ENCODE assay signal across 18 cellular contexts in the genomic region with DNA sequence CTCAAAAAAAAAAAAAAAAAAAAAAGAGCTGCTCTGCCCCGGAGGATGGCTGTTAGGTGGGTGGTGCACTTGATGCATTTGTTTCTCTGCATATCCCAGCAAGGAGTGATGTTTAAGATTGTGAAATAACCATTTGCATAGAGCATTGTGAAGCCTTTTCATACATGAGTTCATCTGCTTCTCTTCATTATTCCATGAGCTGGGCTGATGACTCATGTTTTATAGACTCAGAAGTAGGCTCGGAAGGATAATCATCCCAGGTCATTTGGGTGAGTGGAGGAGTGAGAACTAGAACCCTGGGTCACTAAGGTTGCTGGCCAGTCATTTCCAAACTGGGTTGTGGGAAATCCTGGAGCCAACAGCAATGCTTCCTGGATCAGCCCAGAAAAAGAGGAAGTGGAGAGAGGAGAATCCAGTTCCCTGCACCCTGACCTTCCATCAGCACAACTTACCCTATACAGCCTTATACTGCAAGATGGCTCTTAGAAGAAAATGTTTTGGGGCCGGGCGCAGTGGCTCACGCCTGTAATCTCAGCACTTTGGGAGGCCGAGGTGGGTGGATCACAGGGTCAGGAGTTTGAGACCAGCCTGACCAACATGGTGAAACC. TPM values are rescaled to one million over a fixed set of nuclear protein-coding genes. Genes with fewer than 3 reads are reported as not detected.
A peak's percentile ranks its signal among the peaks of the same experiment; 100 is the strongest.
DNase-seq lines count a peak whose midpoint lies in the region; ATAC-seq and TF ChIP-seq lines count a peak whose summit lies in the region.
"Had no signal": no experiment of that assay in that cellular context is flagged by ENCODE, and none has a peak within 500 bp of the region (broad histone marks: within the 10 kb centered on the region; RNA-seq: fewer than 3 reads in every experiment).

No MANE protein-coding gene starts in this region.

- no peak for ATAC-seq in HCT116
- no peak for ATAC-seq in HG02798 (IDR thresholded peaks at IDR 0.05; ENCODE audit: poor library complexity, unreplicated experiment)
- ATAC-seq in GM19023 (IDR thresholded peaks at IDR 0.05; ENCODE audit: unreplicated experiment), result no peak
- ATAC-seq: stimulated activated naive CD8-positive, alpha-beta T cell treated with anti-CD3 and anti-CD28 coated beads, Interleukin-15, Interleukin-2, amounts not matched to agents 100 U/mL and 50 U/mL, for 24 hours had no signal

- TF ChIP-seq CTCF in HCT116 (IDR thresholded peaks at IDR 0.05 in 2 of 3, conservative IDR thresholded peaks at IDR 0.05 in 1 of 3; ENCODE audit: borderline replicate concordance in 1 of 3, insufficient read depth in 1 of 3, low read depth in 2 of 3, low read length in 2 of 3) (no peak), hepatocyte (IDR thresholded peaks at IDR 0.05; ENCODE audit: poor library complexity) (no peak)

- WGBS in hepatocyte (ENCODE audit: low lambda C conversion rate, missing lambda C conversion rate), result 69% methylated on average over 6 of the region's 6 CpGs

- no peaks in the 10 kb centered on the region for H3K9me2 ChIP-seq in HCT116 (ENCODE audit: insufficient read depth)
- H3K9me2 ChIP-seq in hepatocyte (replicated peaks; ENCODE audit: insufficient read depth), result no peaks in the 10 kb centered on the region

- H4K20me1 ChIP-seq in HCT116 (ENCODE audit: insufficient read depth) (no peaks in the 10 kb centered on the region), hepatocyte (ENCODE audit: insufficient read depth, poor library complexity, severe bottlenecking) (no peaks in the 10 kb centered on the region)

- H3K27ac ChIP-seq in HCT116 (ENCODE audit: low read depth, low read length) (no peak overlapping the region), hepatocyte (no peak overlapping the region)
- H3K27ac ChIP-seq: pancreas, PC-9 had no signal

- BruUV-seq in HCT116 (replicated peaks; lab: Mats Ljungman, UMichigan), result no TSS peak

- H3K79me2 ChIP-seq in HCT116 (ENCODE audit: insufficient read depth, low read length) (no peaks in the 10 kb centered on the region), hepatocyte (no peaks in the 10 kb centered on the region)

- H3K9me3 ChIP-seq in HCT116 (ENCODE audit: control insufficient read depth in 1 of 2, insufficient read depth in 1 of 2, low read depth in 1 of 2, low read length in 2 of 2) (no peaks in the 10 kb centered on the region), adipocyte (ENCODE audit: control insufficient read depth, low read length) (no peaks in the 10 kb centered on the region), hepatocyte (ENCODE audit: low read depth) (no peaks in the 10 kb centered on the region)
- H3K9me3 ChIP-seq: pancreas had no signal

- H3K36me3 ChIP-seq in HCT116 (ENCODE audit: control insufficient read depth in 1 of 2, insufficient read depth in 2 of 2, low read length in 2 of 2) (no peaks in the 10 kb centered on the region), adipocyte (ENCODE audit: control insufficient read depth, insufficient read depth, low read length, severe bottlenecking) (no peaks in the 10 kb centered on the region), hepatocyte (replicated peaks; ENCODE audit: insufficient read depth, low read depth) (no peaks in the 10 kb centered on the region)
- H3K36me3 ChIP-seq: pancreas had no signal

- DNase-seq in AG08396 (ENCODE audit: low spot score) (peak; percentile 44), HCT116 (ENCODE audit: low read depth, low spot score) (no peak), adipocyte (ENCODE audit: low read depth) (peak; percentile 35), hepatocyte (ENCODE audit: low spot score) (peak; percentile 53), retina (no peak), NCI-H146 treated with DMSO at 0.1 percent for 48 hours (lab: John Stamatoyannopoulos, UW; ENCODE audit: unreplicated experiment) (no peak)
- DNase-seq: activated naive CD4-positive, alpha-beta T cell treated with anti-CD3 and anti-CD28 coated beads for 36 hours; CD8-positive, alpha-beta memory T cell; cortex of kidney; mesendoderm; NCI-H2171; pancreas; stimulated activated CD4-positive, alpha-beta T cell treated with anti-CD3 and anti-CD28 coated beads, Interleukin-4, amount 100 ng/mL, for 1 hour; stimulated activated naive CD8-positive, alpha-beta T cell treated with anti-CD3 and anti-CD28 coated beads, Interleukin-15, Interleukin-2, amounts not matched to agents 100 U/mL and 50 U/mL, for 24 hours; T1000 had no signal

- RAD21 ChIA-PET in HCT116 (lab: Charles Lee; ENCODE audit: low non-redundant PET in 1 of 2, low total read pairs in 2 of 2, uncharacterized antibody in 2 of 2, unreplicated experiment in 2 of 2), result no interaction called here

- H3K4me2 ChIP-seq in HCT116 (ENCODE audit: low read length), result no peak overlapping the region
- H3K4me2 ChIP-seq in hepatocyte, result no peak overlapping the region

- H3K4me1 ChIP-seq in HCT116 (ENCODE audit: control insufficient read depth in 1 of 2, insufficient read depth in 2 of 2, low read length in 2 of 2), result peaks cover 0 to 5% of the 10 kb centered on the region in 2 experiments; a peak in 2 of 4 replicates
- H3K4me1 ChIP-seq in adipocyte (ENCODE audit: control insufficient read depth, insufficient read depth, low read length), result no peaks in the 10 kb centered on the region
- peaks cover 9% of the 10 kb centered on the region for H3K4me1 ChIP-seq in hepatocyte (ENCODE audit: insufficient read depth)
- H3K4me1 ChIP-seq: pancreas had no signal

- H3K9ac ChIP-seq in HCT116 (ENCODE audit: low read length) (no peak overlapping the region), adipocyte (ENCODE audit: low read length) (no peak overlapping the region)

- intact Hi-C loops in HCT116 (cut with micrococcal nuclease), result no loop called here

- CTCF ChIA-PET in HCT116 (lab: Charles Lee), result interaction anchor here (1.2 kb wide), 1 partner anchor 18 kb away, joined by 3 read pairs; no protein-coding TSS in a partner anchor

- H3K27me3 ChIP-seq in HCT116 (ENCODE audit: insufficient read depth, low read length) (peaks cover 4% of the 10 kb centered on the region; the same call in 1 of the 2 replicates), adipocyte (replicated peaks; ENCODE audit: control insufficient read depth, insufficient read depth, low read length) (peaks cover 19% of the 10 kb centered on the region), hepatocyte (no peaks in the 10 kb centered on the region)
- H3K27me3 ChIP-seq: pancreas had no signal

- POLR2A ChIA-PET in HCT116 (lab: Charles Lee), result no interaction called here

- H2AFZ ChIP-seq in HCT116 (ENCODE audit: low read depth, low read length, poor library complexity, severe bottlenecking) (no peak overlapping the region), hepatocyte (no peak overlapping the region)
- H2AFZ ChIP-seq: PC-9 had no signal

- no peak for TF ChIP-seq POLR2A in HCT116 (IDR thresholded peaks at IDR 0.05; ENCODE audit: borderline replicate concordance, extremely low read depth, insufficient read depth, insufficient read length)

- H3K4me3 ChIP-seq in HCT116 (replicated peaks in 1 of 2; ENCODE audit: low read depth in 1 of 2, low read length in 2 of 2) (no peak overlapping the region), adipocyte (ENCODE audit: low read length) (no peak overlapping the region), hepatocyte (no peak overlapping the region)
- H3K4me3 ChIP-seq: pancreas, PC-9 had no signal

- no peak for TF ChIP-seq RAD21 in HCT116 (IDR thresholded peaks at IDR 0.05; ENCODE audit: low read depth)

TF ChIP-seq in HCT116, 20 proteins besides CTCF, POLR2A, EP300 and RAD21:
- TF ChIP-seq JUND (IDR thresholded peaks at IDR 0.05) (peak; percentile 34; the same call in 1 of the 2 replicates), FOSL1 (IDR thresholded peaks at IDR 0.05; ENCODE audit: low read depth) (0 out of 2 replicates have a peak, but pooled peaks have one; percentile 18), EZH2phosphoT487 (IDR thresholded peaks at IDR 0.05; ENCODE audit: borderline replicate concordance) (no peak), SRF (IDR thresholded peaks at IDR 0.05; ENCODE audit: low read depth) (no peak)

RNA-seq across cellular contexts. Expression of gene TACC2, which starts 45.3 kb away (rescaled TPM):
- 38.6 TPM for total RNA-seq in HCT116 (2021; ENCODE audit: unreplicated experiment)
- 26.0 and 30.6 TPM in 2 replicates for polyA plus RNA-seq in HCT116 (2012)
- 20.0 and 24.1 TPM in 2 replicates for total RNA-seq in hepatocyte
- polyA plus RNA-seq in hepatocyte, result 34.6 and 35.7 TPM in 2 replicates
- total RNA-seq: activated naive CD4-positive, alpha-beta T cell treated with anti-CD3 and anti-CD28 coated beads for 36 hours; CD8-positive, alpha-beta memory T cell had no signal
- polyA plus RNA-seq: CD8-positive, alpha-beta memory T cell had no signal

RNA-seq across cellular contexts. Expression of gene NSMCE4A, which starts 59.2 kb away (rescaled TPM):
- total RNA-seq in HCT116 (2021; ENCODE audit: unreplicated experiment) (70.6 TPM), hepatocyte (57.9 and 67.6 TPM in 2 replicates)
- polyA plus RNA-seq in HCT116 (2012), result 29.2 and 42.4 TPM in 2 replicates
- 44.5 and 51.0 TPM in 2 replicates for polyA plus RNA-seq in hepatocyte

Comparison
In these comparisons a context has a peak if more than half of its experiments do, and no peak if none do; other contexts are left out.
1. DNase-seq: peak in AG08396 (single experiment), adipocyte (single experiment) and hepatocyte (single experiment); none in HCT116 (single experiment), retina (single experiment) and NCI-H146 treated with DMSO at 0.1 percent for 48 hours (single experiment).